1 cellular context compared by ENCODE assay signal in the genomic region with DNA sequence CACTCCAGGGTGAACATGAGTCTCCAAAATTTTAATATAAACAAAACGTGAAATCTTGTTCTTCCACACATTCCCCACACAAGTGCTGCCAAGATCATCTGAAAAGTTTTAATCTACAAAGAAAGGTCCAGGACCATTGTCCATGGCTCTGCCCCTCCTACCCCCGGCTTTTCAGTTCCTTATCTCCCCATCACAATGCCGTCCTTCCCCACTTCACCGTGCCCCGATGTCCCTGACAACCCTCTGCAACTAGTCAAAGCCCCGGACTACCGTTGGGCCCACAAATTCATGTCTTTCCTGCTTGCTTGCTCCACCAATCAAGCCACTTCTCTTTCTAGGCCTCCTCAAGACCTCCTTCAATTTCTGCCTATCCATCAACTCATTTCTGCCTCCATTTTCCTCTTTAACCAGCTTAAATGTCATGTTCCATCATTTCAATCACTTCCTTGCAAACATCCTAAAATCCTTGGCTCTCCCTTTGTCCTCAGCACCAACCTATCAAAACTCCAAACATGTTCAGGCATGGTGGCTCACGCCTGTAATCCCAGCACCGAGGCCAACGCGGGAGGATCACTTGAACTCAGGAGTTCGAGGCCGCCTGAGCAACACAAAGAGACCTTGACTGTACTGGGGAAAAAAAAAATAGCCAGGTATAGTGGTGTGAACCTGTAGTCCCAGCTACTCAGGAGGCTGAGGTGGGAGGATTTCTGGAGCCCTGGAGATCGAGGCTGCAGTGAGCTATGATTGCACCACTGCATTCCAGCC.
TF ChIP-seq lines count a peak whose summit lies in the region.

No MANE protein-coding gene starts in this region.

TF ChIP-seq in K562, 482 proteins besides CTCF, POLR2A, EP300 and RAD21:
- TF ChIP-seq DPF2 (IDR thresholded peaks at IDR 0.05) (no peak), KLF16 (IDR thresholded peaks at IDR 0.05) (no peak), RFX5 (IDR thresholded peaks at IDR 0.05; ENCODE audit: low read depth, low read length) (no peak), NEUROD1 (IDR thresholded peaks at IDR 0.05; ENCODE audit: borderline replicate concordance, low read depth, low read length, partially characterized antibody) (no peak), BRD4 (IDR thresholded peaks at IDR 0.05) (no peak)
- TF ChIP-seq, protein P1, sequence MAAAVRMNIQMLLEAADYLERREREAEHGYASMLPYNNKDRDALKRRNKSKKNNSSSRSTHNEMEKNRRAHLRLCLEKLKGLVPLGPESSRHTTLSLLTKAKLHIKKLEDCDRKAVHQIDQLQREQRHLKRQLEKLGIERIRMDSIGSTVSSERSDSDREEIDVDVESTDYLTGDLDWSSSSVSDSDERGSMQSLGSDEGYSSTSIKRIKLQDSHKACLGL (CRISPR knock-in tag; IDR thresholded peaks at IDR 0.05; ENCODE audit: borderline replicate concordance, poor library complexity, severe bottlenecking) = no peak
- TF ChIP-seq, protein P2, sequence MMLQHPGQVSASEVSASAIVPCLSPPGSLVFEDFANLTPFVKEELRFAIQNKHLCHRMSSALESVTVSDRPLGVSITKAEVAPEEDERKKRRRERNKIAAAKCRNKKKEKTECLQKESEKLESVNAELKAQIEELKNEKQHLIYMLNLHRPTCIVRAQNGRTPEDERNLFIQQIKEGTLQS (IDR thresholded peaks at IDR 0.05) = no peak
- TF ChIP-seq, protein P2 (CRISPR knock-in tag; conservative IDR thresholded peaks at IDR 0.05) = no peak
